In the genomic region with DNA sequence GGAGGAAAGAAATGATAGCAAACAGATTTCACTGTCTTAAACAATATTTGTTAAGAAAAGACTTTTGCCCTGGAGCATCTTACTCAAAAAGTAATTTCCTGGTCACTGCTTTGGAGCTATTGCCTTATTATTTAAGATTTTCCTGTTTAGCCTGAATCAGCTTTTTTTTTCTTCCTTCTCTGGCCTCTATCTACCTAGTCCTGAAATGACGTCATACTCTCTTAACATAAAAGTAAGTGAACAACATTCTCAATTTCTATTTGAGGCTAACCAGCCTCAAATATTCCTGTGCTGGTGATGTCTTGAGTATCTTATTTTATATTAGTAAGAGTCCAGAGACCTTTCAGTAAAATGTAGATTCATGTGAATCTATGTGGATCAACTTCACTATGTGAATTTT, we compare ENCODE assay signal across 25 cellular contexts.
"Had no signal": no experiment of that assay in that cellular context is flagged by ENCODE, and none has a peak within 500 bp of the region (broad histone marks: within the 10 kb centered on the region; RNA-seq: fewer than 3 reads in every experiment).

No MANE protein-coding gene starts in this region.

- H3K27me3 ChIP-seq: ascending aorta, breast epithelium, esophagus squamous epithelium, gastroesophageal sphincter had no signal

- H3K36me3 ChIP-seq: ascending aorta, breast epithelium, esophagus squamous epithelium, gastroesophageal sphincter had no signal

- H3K4me1 ChIP-seq: ascending aorta, breast epithelium, esophagus squamous epithelium had no signal

- DNase-seq: activated CD4-positive, alpha-beta memory T cell treated with anti-CD3 and anti-CD28 coated beads for 36 hours; activated CD4-positive, alpha-beta T cell treated with anti-CD3 and anti-CD28 coated beads for 36 hours; activated CD4-positive, alpha-beta T cell treated with anti-CD3 and anti-CD28 coated beads, Interleukin-2, amount 10 ng/mL, durations not matched to agents 24 days and 14 days; activated CD4-positive, CD25-positive, alpha-beta regulatory T cell; activated CD4-positive, CD25-positive, alpha-beta regulatory T cell treated with anti-CD3 and anti-CD28 coated beads, Interleukin-2, amount 50 U/mL, for 72 hours; activated CD8-positive, alpha-beta memory T cell treated with anti-CD3 and anti-CD28 coated beads, Interleukin-2, amount 10 ng/mL, durations not matched to agents 7 days and 5 days; activated CD8-positive, alpha-beta memory T cell treated with anti-CD3 and anti-CD28 coated beads, Interleukin-2, amount 50 U/mL, for 4 hours; activated CD8-positive, alpha-beta T cell treated with anti-CD3 and anti-CD28 coated beads, Interleukin-2, amount 10 ng/mL, durations not matched to agents 7 days and 5 days; activated effector memory CD4-positive, alpha-beta T cell treated with anti-CD3 and anti-CD28 coated beads, Interleukin-2, amount 50 U/mL, for 16 hours; activated naive CD4-positive, alpha-beta T cell treated with anti-CD3 and anti-CD28 coated beads, Interleukin-2, amount 10 ng/mL, durations not matched to agents 7 days and 5 days; activated naive CD8-positive, alpha-beta T cell treated with anti-CD3 and anti-CD28 coated beads, Interleukin-2, amount 10 ng/mL, durations not matched to agents 7 days and 5 days; activated T-cell treated with anti-CD3 and anti-CD28 coated beads, Interleukin-2, amount 50 U/mL, for 1 hour; activated T-cell treated with anti-CD3 and anti-CD28 coated beads, Interleukin-2, amount 50 U/mL, for 48 hours; cortex of kidney; dermis blood vessel endothelial cell; effector CD4-positive, alpha-beta T cell; effector memory CD8-positive, alpha-beta T cell; esophagus squamous epithelium; foreskin melanocyte; hippocampal formation had no signal

- H3K27ac ChIP-seq: ascending aorta, breast epithelium, epithelial cell of prostate, esophagus squamous epithelium, gastroesophageal sphincter had no signal

- ATAC-seq: activated CD4-positive, alpha-beta T cell treated with anti-CD3 and anti-CD28 coated beads for 36 hours; activated CD8-positive, alpha-beta memory T cell treated with anti-CD3 and anti-CD28 coated beads, Interleukin-2, amount 10 ng/mL, durations not matched to agents 7 days and 5 days; activated CD8-positive, alpha-beta T cell treated with anti-CD3 and anti-CD28 coated beads, Interleukin-2, amount 10 ng/mL, durations not matched to agents 7 days and 5 days; activated naive CD4-positive, alpha-beta T cell treated with anti-CD3 and anti-CD28 coated beads, Interleukin-2, amount 50 U/mL, for 72 hours; effector memory CD8-positive, alpha-beta T cell; gastroesophageal sphincter had no signal

- H3K9me3 ChIP-seq: ascending aorta, breast epithelium, esophagus squamous epithelium, gastroesophageal sphincter had no signal

- H3K4me3 ChIP-seq: ascending aorta, breast epithelium, esophagus squamous epithelium, gastroesophageal sphincter had no signal
